Comparison of ENCODE assay signal across 8 cellular contexts in genomic region chr16:17194190-17194780, GRCh38.
DNase-seq lines count a peak whose midpoint lies in the region; ATAC-seq, FAIRE-seq and TF ChIP-seq lines count a peak whose summit lies in the region.

No MANE protein-coding gene starts in this region.

- CTCF ChIA-PET in Calu3 (lab: Charles Lee), result interaction anchor here (1.7 kb wide), 1 partner anchor 11 kb away, joined by 7 read pairs; no protein-coding TSS in a partner anchor

- no peaks in the 10 kb centered on the region for H3K4me1 Mint-ChIP-seq in Calu3 (ENCODE audit: low read depth, unreplicated experiment)
- no peaks in the 10 kb centered on the region for H3K4me1 Mint-ChIP-seq in type B pancreatic cell (ENCODE audit: unreplicated experiment)

- intact Hi-C loops in Calu3 (cut with micrococcal nuclease; ENCODE audit: unreplicated experiment) (no loop called here), ovary (cut with DNase I) (no loop called here)

- DNase-seq in Calu3 (peak; percentile 31), NAMALWA (ENCODE audit: low spot score) (peak; percentile 52), fibroblast of the aortic adventitia (ENCODE audit: low read depth) (peak; percentile 51), ovary (peak; percentile 23 to 67 (median 55)), type B pancreatic cell (ENCODE audit: extremely low spot score, unreplicated experiment) (no peak), frontal cortex (ENCODE audit: low spot score in 2 of 2) (no peak)
- DNase-seq in activated CD8-positive, alpha-beta memory T cell treated with anti-CD3 and anti-CD28 coated beads, Interleukin-2, amount 50 U/mL, for 1 hour (ENCODE audit: extremely low read depth), result peak; percentile 16

- no peaks in the 10 kb centered on the region for H3K27me3 ChIP-seq in ovary

- TF ChIP-seq EP300 in ovary (IDR thresholded peaks at IDR 0.05), result no peak

- TF ChIP-seq CTCF in Calu3 (IDR thresholded peaks at IDR 0.05; ENCODE audit: unreplicated experiment) (peak; percentile 34), fibroblast of the aortic adventitia (IDR thresholded peaks at IDR 0.05; ENCODE audit: insufficient read depth, low read length) (peak; percentile 80), ovary (IDR thresholded peaks at IDR 0.05) (peak in 2 of 3 donors; percentile 36 to 55), type B pancreatic cell (conservative IDR thresholded peaks at IDR 0.05) (peak; percentile 82)

- no TSS peak for BruUV-seq in Calu3 (replicated peaks; lab: Mats Ljungman, UMichigan)

- no peaks in the 10 kb centered on the region for H3K9me3 ChIP-seq in ovary

- no peak overlapping the region for H3K4me3 ChIP-seq in fibroblast of the aortic adventitia (ENCODE audit: low read depth, low read length)
- H3K4me3 ChIP-seq in ovary, result no peak overlapping the region

- H3K9me3 Mint-ChIP-seq in Calu3 (ENCODE audit: low read depth, unreplicated experiment) (peaks cover 3% of the 10 kb centered on the region), type B pancreatic cell (no peaks in the 10 kb centered on the region)

- H3K36me3 Mint-ChIP-seq in Calu3 (ENCODE audit: insufficient read depth, unreplicated experiment) (no peaks in the 10 kb centered on the region), type B pancreatic cell (peaks cover 11% of the 10 kb centered on the region)

- TF ChIP-seq POLR2A in ovary (IDR thresholded peaks at IDR 0.05), result no peak

- H3K27ac Mint-ChIP-seq in Calu3 (ENCODE audit: unreplicated experiment) (no peak overlapping the region), type B pancreatic cell (no peak overlapping the region)

- ATAC-seq in GM21390 (IDR thresholded peaks at IDR 0.05; ENCODE audit: unreplicated experiment), result no peak

- no peaks in the 10 kb centered on the region for H3K36me3 ChIP-seq in ovary

- no peak overlapping the region for H3K27ac ChIP-seq in ovary

- no peak for FAIRE-seq in frontal cortex (lab: Jason Lieb, UNC)

- no peaks in the 10 kb centered on the region for H3K4me1 ChIP-seq in ovary (ENCODE audit: insufficient read depth)

- H3K27me3 Mint-ChIP-seq in Calu3 (ENCODE audit: unreplicated experiment) (no peaks in the 10 kb centered on the region), type B pancreatic cell (no peaks in the 10 kb centered on the region)

- H3K4me3 Mint-ChIP-seq in Calu3 (ENCODE audit: low read depth, unreplicated experiment) (no peak overlapping the region), type B pancreatic cell (no peak overlapping the region)

- 61 to 69% (median 65%) methylated on average over 14 of the region's 14 CpGs for WGBS in ovary, 3 donors

Comparison
In these comparisons a context has a peak if more than half of its experiments do, and no peak if none do; other contexts are left out.
1. DNase-seq: peak in Calu3 (single experiment), NAMALWA (single experiment), activated CD8-positive, alpha-beta memory T cell treated with anti-CD3 and anti-CD28 coated beads, Interleukin-2, amount 50 U/mL, for 1 hour (single experiment), fibroblast of the aortic adventitia (single experiment) and ovary (5 of 5); none in type B pancreatic cell (single experiment) and frontal cortex (0 of 2).
2. Peak in every context shown above with its lines, with median percentiles within 50 percentile points of each other: CTCF ChIP-seq.